ENCODE assay signal across 26 cellular contexts in genomic region chr1:218402771-218403110, GRCh38. TPM values are rescaled to one million over a fixed set of nuclear protein-coding genes. Genes with fewer than 3 reads are reported as not detected.
DNase-seq lines count a peak whose midpoint lies in the region; ATAC-seq, FAIRE-seq and TF ChIP-seq lines count a peak whose summit lies in the region.
"Had no signal": no experiment of that assay in that cellular context is flagged by ENCODE, and none has a peak within 500 bp of the region (broad histone marks: within the 10 kb centered on the region; RNA-seq: fewer than 3 reads in every experiment).

No MANE protein-coding gene starts in this region.

- no peak for TF ChIP-seq EP300 in gastroesophageal sphincter (IDR thresholded peaks at IDR 0.05)

- H3K27me3 ChIP-seq in gastroesophageal sphincter (no peaks in the 10 kb centered on the region), psoas muscle (ENCODE audit: insufficient read depth in 3 of 3, low read length in 2 of 3) (no peaks in the 10 kb centered on the region), right cardiac atrium (ENCODE audit: control insufficient read depth, insufficient read depth) (no peaks in the 10 kb centered on the region)
- H3K27me3 ChIP-seq: esophagus squamous epithelium, suprapubic skin had no signal

- no peak for TF ChIP-seq POLR2A in gastroesophageal sphincter (IDR thresholded peaks at IDR 0.05)
- TF ChIP-seq POLR2A in GM12892 (IDR thresholded peaks at IDR 0.05; ENCODE audit: low read depth, low read length): no peak

- FAIRE-seq in GM12892 (lab: Jason Lieb, UNC): no peak
- FAIRE-seq: frontal cortex had no signal

- no peak for TF ChIP-seq CTCF in gastroesophageal sphincter (IDR thresholded peaks at IDR 0.05)
- no peak for TF ChIP-seq CTCF in psoas muscle (IDR thresholded peaks at IDR 0.05)

- H3K4me3 ChIP-seq in gastroesophageal sphincter: no peak overlapping the region
- no peak overlapping the region for H3K4me3 ChIP-seq in psoas muscle
- H3K4me3 ChIP-seq in right cardiac atrium (ENCODE audit: low read length): no peak overlapping the region
- H3K4me3 ChIP-seq: esophagus squamous epithelium, left ventricle myocardium inferior, skin epidermis, suprapubic skin had no signal

- peaks cover 0 to 23% (median 8%) of the 10 kb centered on the region in 3 donors for H3K4me1 ChIP-seq in gastroesophageal sphincter
- peaks cover 11% of the 10 kb centered on the region for H3K4me1 ChIP-seq in psoas muscle
- H3K4me1 ChIP-seq in right cardiac atrium (ENCODE audit: control insufficient read depth, insufficient read depth, low read length): no peaks in the 10 kb centered on the region
- H3K4me1 ChIP-seq: left ventricle myocardium inferior, suprapubic skin had no signal

- peak overlapping the region in 3 of 4 donors; percentile 21 to 76 (median 69) for H3K27ac ChIP-seq in gastroesophageal sphincter
- H3K27ac ChIP-seq in psoas muscle: peak overlapping the region; percentile 54
- no peak overlapping the region for H3K27ac ChIP-seq in right cardiac atrium (ENCODE audit: low read length)
- H3K27ac ChIP-seq: left ventricle myocardium inferior, suprapubic skin had no signal

- H3K36me3 ChIP-seq in gastroesophageal sphincter (peaks cover 0 to 6% of the 10 kb centered on the region in 2 donors), psoas muscle (ENCODE audit: insufficient read depth in 1 of 2, low read depth in 1 of 2) (peaks cover 2 to 23% of the 10 kb centered on the region in 2 donors)
- H3K36me3 ChIP-seq: esophagus squamous epithelium, left ventricle myocardium inferior, suprapubic skin had no signal

- DNase-seq in NCI-H1105 (lab: John Stamatoyannopoulos, UW): peak; percentile 14
- no peak for DNase-seq in NCI-H1105 treated with DMSO at 0.1 percent for 48 hours (lab: John Stamatoyannopoulos, UW)
- peak; percentile 73 for DNase-seq in NCI-H1092 (lab: John Stamatoyannopoulos, UW)
- DNase-seq in psoas muscle: no peak
- no peak for DNase-seq in HT-29 (ENCODE audit: low spot score)
- no peak for DNase-seq in right cardiac atrium
- DNase-seq in GM12892 (ENCODE audit: insufficient read length): no peak
- DNase-seq: 8988T; activated CD4-positive, alpha-beta T cell treated with anti-CD3 and anti-CD28 coated beads, Interleukin-2, amount 50 U/mL, for 4 hours; activated CD4-positive, CD25-positive, alpha-beta regulatory T cell; CD8-positive, alpha-beta memory T cell; cortex of kidney; esophagus squamous epithelium; GF-D8; left ventricle myocardium inferior; NCI-H2171; NCI-H526; stimulated activated CD4-positive, alpha-beta T cell treated with anti-CD3 and anti-CD28 coated beads, Interleukin-1b, Interleukin-23, amount 100 ng/mL, for 48 hours; SW 1271 had no signal

- H3K9me3 ChIP-seq in gastroesophageal sphincter (no peaks in the 10 kb centered on the region), psoas muscle (no peaks in the 10 kb centered on the region), right cardiac atrium (ENCODE audit: control insufficient read depth, low read length) (no peaks in the 10 kb centered on the region)
- H3K9me3 ChIP-seq: esophagus squamous epithelium, left ventricle myocardium inferior, suprapubic skin had no signal

- intact Hi-C loops in psoas muscle (cut with DNase I) (no loop called here), right cardiac atrium (cut with DNase I) (no loop called here)

- ATAC-seq in gastroesophageal sphincter (no peak), psoas muscle (peak in 3 of 4 donors; percentile 40 to 60 (median 52)), right cardiac atrium (no peak)
- ATAC-seq: activated naive CD4-positive, alpha-beta T cell treated with anti-CD3 and anti-CD28 coated beads, Interleukin-2, amount 50 U/mL, for 72 hours; activated T-helper 17 cell treated with anti-CD3 and anti-CD28 coated beads, Interleukin-2, amount 50 U/mL, for 72 hours; stimulated activated memory B cell treated with anti-CD40 and anti-IgM and Interleukin-4, amounts not matched to agents 10 μg/mL and 1 μg/mL and 100 μg/mL, for 72 hours had no signal

- 22 to 90% methylated on average over 3 to 4 of the region's 7 CpGs for WGBS in gastroesophageal sphincter (ENCODE audit: low coverage in 1 of 2), 2 donors
- 39 to 58% (median 48%) methylated on average over 7 of the region's 7 CpGs for WGBS in psoas muscle, 3 donors
- WGBS in right cardiac atrium: 82% methylated on average over 7 of the region's 7 CpGs

RNA-seq across cellular contexts. Expression of gene TGFB2, which starts 57.6 kb away (rescaled TPM):
- 1 to 10 TPM; 3.3 to 9.4 (median 6.8) TPM for total RNA-seq in gastroesophageal sphincter
- total RNA-seq in psoas muscle: 10 to 100 TPM in 2 of 4 donors, 1 to 10 TPM in 2; 5.1 to 35.4 (median 15.4) TPM
- polyA plus RNA-seq in psoas muscle: 1 to 10 TPM in 2 of 3 donors, under 1 TPM in 1; 0.43 to 4.9 (median 1.9) TPM
- total RNA-seq in HT-29 (2014; rRNA removed; shearing (Covaris generic)): 2.3 and 2.5 TPM in 2 replicates
- 1 to 10 TPM; 1.8 to 4.6 (median 4.0) TPM for total RNA-seq in right cardiac atrium
- 0.88 TPM for polyA plus RNA-seq in right cardiac atrium
- not detected for polyA plus RNA-seq in GM12892 (2012; ENCODE audit: missing spikeins)
- total RNA-seq: activated T-helper 17 cell treated with anti-CD3 and anti-CD28 coated beads, Interleukin-2, amount 50 U/mL, for 72 hours; CD8-positive, alpha-beta memory T cell had no signal
- polyA plus RNA-seq: CD8-positive, alpha-beta memory T cell had no signal

Comparison
In these comparisons a context has a peak if more than half of its experiments do, and no peak if none do; other contexts are left out.
1. DNase-seq: peak in NCI-H1105 (single experiment) and NCI-H1092 (single experiment); none in NCI-H1105 treated with DMSO at 0.1 percent for 48 hours (single experiment), psoas muscle (0 of 2), HT-29 (single experiment), right cardiac atrium (0 of 3) and GM12892 (single experiment).
2. ATAC-seq: peak in psoas muscle (3 of 4); none in gastroesophageal sphincter (single experiment) and right cardiac atrium (0 of 2).